In the genomic region with DNA sequence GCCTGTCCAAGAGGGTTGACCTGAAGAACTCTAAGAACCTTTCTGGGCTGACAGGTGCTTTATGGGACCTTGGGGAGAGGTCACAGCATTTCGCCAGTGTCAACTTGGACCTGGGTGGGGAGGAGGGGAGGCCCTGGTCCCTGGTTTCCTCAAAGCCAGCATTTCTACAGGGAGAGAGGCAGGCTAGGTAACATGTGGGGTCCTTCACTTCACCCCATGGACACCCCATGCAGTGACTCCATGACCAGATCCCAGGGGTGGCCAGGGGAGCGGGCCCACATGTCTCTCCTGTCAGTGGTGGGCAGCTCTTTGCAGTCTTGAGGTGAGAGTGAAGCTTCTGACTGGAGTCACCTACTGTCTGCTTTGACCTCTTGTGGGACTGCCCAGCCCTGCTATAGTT, we compare ENCODE assay signal across 21 cellular contexts. TPM values are rescaled to one million over a fixed set of nuclear protein-coding genes. Genes with fewer than 3 reads are reported as not detected.
"Had no signal": no experiment of that assay in that cellular context is flagged by ENCODE, and none has a peak within 500 bp of the region (broad histone marks: within the 10 kb centered on the region; RNA-seq: fewer than 3 reads in every experiment).

No MANE protein-coding gene starts in this region.

- H3K27ac Mint-ChIP-seq: activated CD4-positive, alpha-beta memory T cell treated with anti-CD3 and anti-CD28 coated beads, Interleukin-2, amount 10 ng/mL, durations not matched to agents 7 days and 5 days; activated CD4-positive, alpha-beta T cell treated with anti-CD3 and anti-CD28 coated beads, Interleukin-2, amount 10 ng/mL, durations not matched to agents 24 days and 14 days; stimulated activated naive CD8-positive, alpha-beta T cell treated with anti-CD3 and anti-CD28 coated beads, Interleukin-15, Interleukin-2, amounts not matched to agents 100 ng/mL and 50 ng/mL, for 24 hours; T-helper 17 cell had no signal

- ATAC-seq: left colon; naive thymus-derived CD4-positive, alpha-beta T cell; pancreas; right cardiac atrium; SK-N-SH treated with all-trans-retinoic acid at 6 μM for 48 hours; T-helper 17 cell had no signal

- H3K9me3 Mint-ChIP-seq: activated CD4-positive, alpha-beta memory T cell treated with anti-CD3 and anti-CD28 coated beads, Interleukin-2, amount 10 ng/mL, durations not matched to agents 7 days and 5 days; activated CD4-positive, alpha-beta T cell treated with anti-CD3 and anti-CD28 coated beads, Interleukin-2, amount 10 ng/mL, durations not matched to agents 24 days and 14 days had no signal

- H3K27me3 Mint-ChIP-seq: stimulated activated naive CD8-positive, alpha-beta T cell treated with anti-CD3 and anti-CD28 coated beads, Interleukin-15, Interleukin-2, amounts not matched to agents 100 ng/mL and 50 ng/mL, for 24 hours; T-helper 17 cell had no signal

- DNase-seq: activated CD4-positive, alpha-beta memory T cell treated with anti-CD3 and anti-CD28 coated beads, Interleukin-2, amount 10 ng/mL, durations not matched to agents 7 days and 5 days; activated CD4-positive, alpha-beta T cell treated with anti-CD3 and anti-CD28 coated beads, Interleukin-2, amount 10 ng/mL, durations not matched to agents 24 days and 14 days; activated CD4-positive, CD25-positive, alpha-beta regulatory T cell treated with anti-CD3 and anti-CD28 coated beads, Interleukin-2, amount 50 U/mL, for 72 hours; activated naive CD4-positive, alpha-beta T cell treated with anti-CD3 and anti-CD28 coated beads, Interleukin-2, amount 50 U/mL, for 16 hours; colonic mucosa; effector memory CD4-positive, alpha-beta T cell; left colon; mammary epithelial cell; midbrain; naive thymus-derived CD4-positive, alpha-beta T cell; nucleus accumbens; pancreas; stimulated activated CD4-positive, alpha-beta T cell treated with anti-CD3 and anti-CD28 coated beads, Interleukin-2, amount 100 ng/mL, for 48 hours; T-helper 17 cell; T1000; trophoblast cell had no signal

- H3K4me1 Mint-ChIP-seq: activated CD4-positive, alpha-beta memory T cell treated with anti-CD3 and anti-CD28 coated beads, Interleukin-2, amount 10 ng/mL, durations not matched to agents 7 days and 5 days; activated CD4-positive, alpha-beta T cell treated with anti-CD3 and anti-CD28 coated beads, Interleukin-2, amount 10 ng/mL, durations not matched to agents 24 days and 14 days; T-helper 17 cell had no signal

- H3K4me3 Mint-ChIP-seq: activated CD4-positive, alpha-beta memory T cell treated with anti-CD3 and anti-CD28 coated beads, Interleukin-2, amount 10 ng/mL, durations not matched to agents 7 days and 5 days; activated CD4-positive, alpha-beta T cell treated with anti-CD3 and anti-CD28 coated beads, Interleukin-2, amount 10 ng/mL, durations not matched to agents 24 days and 14 days; naive thymus-derived CD4-positive, alpha-beta T cell; stimulated activated naive CD8-positive, alpha-beta T cell treated with anti-CD3 and anti-CD28 coated beads, Interleukin-15, Interleukin-2, amounts not matched to agents 100 ng/mL and 50 ng/mL, for 24 hours; T-helper 17 cell had no signal

RNA-seq across cellular contexts. Expression of gene SAXO2, which starts 50.8 kb away (rescaled TPM):
- total RNA-seq: thoracic aorta, vagina had no signal
